In genomic region chr6:7897461-7898192, GRCh38 we compare ENCODE assay signal across 19 cellular contexts. TPM values are rescaled to one million over a fixed set of nuclear protein-coding genes. Genes with fewer than 3 reads are reported as not detected.
DNase-seq lines count a peak whose midpoint lies in the region; ATAC-seq and TF ChIP-seq lines count a peak whose summit lies in the region.
"Had no signal": no experiment of that assay in that cellular context is flagged by ENCODE, and none has a peak within 500 bp of the region (broad histone marks: within the 10 kb centered on the region; RNA-seq: fewer than 3 reads in every experiment).

No MANE protein-coding gene starts in this region.

- H3K9me3 ChIP-seq in stomach = no peaks in the 10 kb centered on the region
- H3K9me3 ChIP-seq: right atrium auricular region had no signal

- 88 to 94% (median 92%) methylated on average over 9 of the region's 9 CpGs for WGBS in stomach, 5 donors

- no peak overlapping the region for H3K27ac ChIP-seq in stomach
- H3K27ac ChIP-seq: cardiac muscle cell, right atrium auricular region had no signal

- peaks cover 70 to 100% (median 99%) of the 10 kb centered on the region in 4 donors for H3K36me3 ChIP-seq in stomach

- no peak for TF ChIP-seq EP300 in stomach (IDR thresholded peaks at IDR 0.05)

- no peak for TF ChIP-seq CTCF in stomach (IDR thresholded peaks at IDR 0.05)

- TF ChIP-seq POLR2A in stomach (IDR thresholded peaks at IDR 0.05) = no peak

- ATAC-seq in GM18867 (IDR thresholded peaks at IDR 0.05; ENCODE audit: unreplicated experiment) (peak; percentile 63), GM21528 (IDR thresholded peaks at IDR 0.05; ENCODE audit: low FRiP score, unreplicated experiment) (peak; percentile 62), HG03135 (IDR thresholded peaks at IDR 0.05; ENCODE audit: unreplicated experiment) (peak; percentile 59)
- ATAC-seq: effector memory CD8-positive, alpha-beta T cell had no signal

- H3K4me3 ChIP-seq in stomach = no peak overlapping the region
- H3K4me3 ChIP-seq: cardiac muscle cell, right atrium auricular region had no signal

- DNase-seq in germinal center (ENCODE audit: low spot score) (peak; percentile 52), NCI-H510A treated with DMSO at 0.1 percent for 48 hours (lab: John Stamatoyannopoulos, UW) (no peak), cerebellar nuclear complex (lab: John Stamatoyannopoulos, UW) (no peak), SIG-M5 (lab: John Stamatoyannopoulos, UW) (no peak), stomach (no peak)
- DNase-seq: activated CD4-positive, CD25-positive, alpha-beta regulatory T cell; DMS153; effector memory CD8-positive, alpha-beta T cell; IMR-90; mammary epithelial cell; NCI-H1105; NCI-H446 treated with DMSO at 0.1 percent for 48 hours; OCI-M1; stimulated activated CD4-positive, alpha-beta T cell treated with anti-CD3 and anti-CD28 coated beads, Interleukin-4, amount 100 ng/mL, for 1 hour had no signal

- no peaks in the 10 kb centered on the region for H3K27me3 ChIP-seq in stomach
- H3K27me3 ChIP-seq: cardiac muscle cell, right atrium auricular region had no signal

- H3K4me1 ChIP-seq in stomach = peaks cover 0 to 6% (median 3%) of the 10 kb centered on the region in 4 donors
- H3K4me1 ChIP-seq: right atrium auricular region had no signal

- intact Hi-C loops in stomach (cut with DNase I; ENCODE audit: low total_unique reads) = no loop called here

RNA-seq across cellular contexts. Expression of gene TXNDC5, which starts 13.0 kb away (rescaled TPM):
- 100 to 1,000 TPM in 2 of 5 donors, 10 to 100 TPM in 3; 27.4 to 260 (median 52.7) TPM for total RNA-seq in stomach
- 10 to 100 TPM; 27.9 to 58.7 (median 35.9) TPM for polyA plus RNA-seq in stomach
